Comparison of ENCODE assay signal across 20 cellular contexts in the genomic region with DNA sequence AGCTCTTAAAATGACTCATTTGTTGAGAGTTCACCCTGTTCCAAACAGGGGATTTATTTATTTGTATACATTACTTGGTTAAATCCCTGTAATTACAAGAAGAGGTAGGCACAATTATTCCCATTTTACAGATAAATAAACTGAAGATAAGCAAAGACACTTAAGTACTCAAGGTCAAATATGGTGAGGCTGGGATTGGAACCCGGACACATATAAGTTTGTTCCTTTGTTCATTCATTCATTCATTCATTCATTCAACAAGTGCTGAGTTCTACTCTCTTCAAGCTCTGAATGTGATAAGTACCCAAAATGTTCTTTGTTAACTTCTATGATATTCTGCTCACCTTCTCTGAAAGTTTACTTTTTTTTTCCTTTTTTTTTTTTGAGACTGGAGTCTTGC.
"Had no signal": no experiment of that assay in that cellular context is flagged by ENCODE, and none has a peak within 500 bp of the region (broad histone marks: within the 10 kb centered on the region; RNA-seq: fewer than 3 reads in every experiment).

No MANE protein-coding gene starts in this region.

- H3K27ac ChIP-seq: coronary artery, heart left ventricle, skin epidermis, suprapubic skin, thyroid gland had no signal

- H3K27ac Mint-ChIP-seq: type B pancreatic cell had no signal

- H3K36me3 ChIP-seq: heart left ventricle, suprapubic skin, thyroid gland had no signal

- H3K9me3 ChIP-seq: heart left ventricle, mucosa of descending colon, suprapubic skin, thyroid gland had no signal

- H3K9me3 Mint-ChIP-seq: naive thymus-derived CD8-positive, alpha-beta T cell; neural crest cell; type B pancreatic cell had no signal

- H3K36me3 Mint-ChIP-seq: naive thymus-derived CD8-positive, alpha-beta T cell; type B pancreatic cell had no signal

- FAIRE-seq: endometrium, frontal cortex, urothelium cell line had no signal

- DNase-seq: effector memory CD4-positive, alpha-beta T cell; heart left ventricle; hippocampal formation; kidney glomerular epithelial cell; mesendoderm; mucosa of descending colon; naive thymus-derived CD8-positive, alpha-beta T cell; posterior cingulate gyrus; stimulated activated naive CD4-positive, alpha-beta T cell treated with Interleukin-2 at 50 U/mL for 16 hours; thyroid gland had no signal

- H3K4me3 Mint-ChIP-seq: type B pancreatic cell had no signal

- H3K4me3 ChIP-seq: coronary artery, heart left ventricle, mucosa of descending colon, skin epidermis, suprapubic skin, thyroid gland had no signal

- ATAC-seq: esophagus mucosa; heart left ventricle; mucosa of descending colon; naive thymus-derived CD8-positive, alpha-beta T cell; sciatic nerve had no signal
